Comparison of ENCODE assay signal across 17 cellular contexts in the genomic region with DNA sequence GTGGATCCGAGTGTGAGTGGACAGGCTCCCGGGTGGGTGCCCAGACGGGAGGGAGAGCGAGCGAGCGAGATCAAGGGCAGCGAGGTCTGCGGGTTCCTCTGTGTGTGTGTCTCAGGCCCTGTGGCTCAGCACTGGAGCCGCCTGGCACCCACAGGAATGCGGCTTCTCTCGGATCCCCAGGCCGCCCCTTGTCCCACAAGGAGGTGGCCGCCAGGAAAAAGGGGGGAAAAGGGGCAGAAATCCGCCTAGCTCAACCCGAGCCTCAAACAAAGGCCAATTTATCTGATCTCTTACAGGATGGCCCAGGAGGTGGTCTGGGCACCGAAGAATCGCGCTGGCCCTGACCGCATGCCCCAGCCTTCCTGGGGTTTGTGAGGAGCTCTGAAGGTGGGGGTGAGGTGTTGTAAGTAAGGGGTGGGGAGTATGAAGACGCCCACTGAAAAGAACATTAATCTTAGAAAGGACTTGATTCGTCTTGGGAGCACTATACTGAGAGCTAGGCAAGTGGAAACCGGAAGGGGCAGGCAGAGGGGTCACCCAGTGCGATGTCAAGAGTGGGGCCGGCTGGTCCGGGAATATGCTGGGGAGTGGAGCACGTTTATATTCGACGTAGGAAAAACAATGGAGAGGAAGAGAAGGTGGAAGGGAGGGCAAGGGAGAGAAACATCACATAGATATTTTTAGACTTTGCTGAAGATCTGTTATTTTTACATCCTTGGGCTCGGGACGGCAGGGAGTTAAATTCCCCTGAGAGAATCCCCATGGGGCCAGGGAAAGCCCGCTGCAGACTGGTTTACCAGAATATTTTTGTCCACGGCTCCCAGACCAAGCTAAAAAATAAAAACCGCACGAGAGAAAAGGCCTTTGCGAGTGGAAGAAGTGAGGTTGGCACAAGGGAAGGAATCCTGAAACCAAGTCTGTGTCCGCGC. TPM values are rescaled to one million over a fixed set of nuclear protein-coding genes. Genes with fewer than 3 reads are reported as not detected.
A peak's percentile ranks its signal among the peaks of the same experiment; 100 is the strongest.
DNase-seq lines count a peak whose midpoint lies in the region; TF ChIP-seq lines count a peak whose summit lies in the region.
"Had no signal": no experiment of that assay in that cellular context is flagged by ENCODE, and none has a peak within 500 bp of the region (broad histone marks: within the 10 kb centered on the region; RNA-seq: fewer than 3 reads in every experiment).

No MANE protein-coding gene starts in this region.

- H3K4me2 ChIP-seq in trophoblast cell (ENCODE audit: low read length): peak overlapping the region; percentile 79

- H3K79me2 ChIP-seq in trophoblast cell (ENCODE audit: control insufficient read depth, insufficient read depth, low read length, poor library complexity): peaks cover 7% of the 10 kb centered on the region

- peak overlapping the region; percentile 45 for H3K4me3 ChIP-seq in HUES64 (ENCODE audit: low read length)
- H3K4me3 ChIP-seq in trophoblast cell (ENCODE audit: low read depth, low read length): peak overlapping the region; percentile 59
- no peak overlapping the region for H3K4me3 ChIP-seq in colonic mucosa

- TF ChIP-seq CTCF in Calu3 (IDR thresholded peaks at IDR 0.05; ENCODE audit: unreplicated experiment) (no peak), glutamatergic neuron (IDR thresholded peaks at IDR 0.05; ENCODE audit: partially characterized antibody, unreplicated experiment) (no peak), colonic mucosa (IDR thresholded peaks at IDR 0.05) (no peak)

- H3K9me3 ChIP-seq in HUES64 (ENCODE audit: insufficient read depth, low read depth, low read length): no peaks in the 10 kb centered on the region
- no peaks in the 10 kb centered on the region for H3K9me3 ChIP-seq in trophoblast cell (ENCODE audit: insufficient read depth, low read depth, low read length)
- no peaks in the 10 kb centered on the region for H3K9me3 ChIP-seq in colonic mucosa

- H4K8ac ChIP-seq in trophoblast cell (ENCODE audit: low read depth, low read length): peak overlapping the region; percentile 56

- H3K4me1 Mint-ChIP-seq in Calu3 (ENCODE audit: low read depth, unreplicated experiment): peaks cover 10% of the 10 kb centered on the region
- H3K4me1 Mint-ChIP-seq in glutamatergic neuron (ENCODE audit: low read depth, unreplicated experiment): peaks cover 8% of the 10 kb centered on the region

- no peak for DNase-seq in Calu3
- no peak for DNase-seq in glutamatergic neuron
- no peak for DNase-seq in trophoblast cell
- DNase-seq in ureter (ENCODE audit: low spot score): no peak
- DNase-seq in colonic mucosa: no peak
- DNase-seq in NCI-H1105 (lab: John Stamatoyannopoulos, UW): no peak
- no peak for DNase-seq in ACHN
- DNase-seq: CD8-positive, alpha-beta T cell; GF-D8; KG1; left colon; NCI-H1436; right cardiac atrium; stimulated activated CD4-positive, alpha-beta T cell treated with anti-CD3 and anti-CD28 coated beads, Interleukin-4, amount 100 ng/mL, for 4 hours had no signal

- CTCF ChIA-PET in Calu3 (lab: Charles Lee): no interaction called here

- no peak overlapping the region for H3K23ac ChIP-seq in trophoblast cell (ENCODE audit: low read length)

- H3K14ac ChIP-seq in trophoblast cell (ENCODE audit: low read length): peak overlapping the region; percentile 51

- H3K9me3 Mint-ChIP-seq in Calu3 (ENCODE audit: low read depth, unreplicated experiment) (no peaks in the 10 kb centered on the region), glutamatergic neuron (ENCODE audit: unreplicated experiment) (peaks cover 34% of the 10 kb centered on the region)
- H3K9me3 Mint-ChIP-seq: CD8-positive, alpha-beta T cell; stimulated activated effector memory CD8-positive, alpha-beta T cell treated with anti-CD3 and anti-CD28 coated beads, Interleukin-12 subunit alpha, Interleukin-12 subunit beta, amount 100 ng/mL, for 72 hours had no signal

- BruUV-seq in Calu3 (replicated peaks; lab: Mats Ljungman, UMichigan): no TSS peak

- H3K27me3 Mint-ChIP-seq in Calu3 (ENCODE audit: unreplicated experiment) (peaks cover 78% of the 10 kb centered on the region), glutamatergic neuron (ENCODE audit: unreplicated experiment) (peaks cover 71% of the 10 kb centered on the region)

- H3K79me1 ChIP-seq in trophoblast cell (ENCODE audit: low read length): peaks cover 21% of the 10 kb centered on the region

- H2BK5ac ChIP-seq in trophoblast cell (ENCODE audit: low read depth, low read length, poor library complexity): no peak overlapping the region

- no peak overlapping the region for H2AK5ac ChIP-seq in trophoblast cell (ENCODE audit: low read length)

- in situ Hi-C loops in ACHN (cut with HindIII; ENCODE audit: low pct_ligation_motif_present, low pct_unique_long_range_greater_than_20kb, low sequenced_read_pairs): no loop called here

- 2% methylated on average over 37 of the region's 37 CpGs for WGBS in HUES64
- WGBS in trophoblast cell (ENCODE audit: extremely low coverage, insufficient coverage, insufficient read length): no CpG with 5 or more reads among the region's 37 CpGs

- H3K18ac ChIP-seq in trophoblast cell (ENCODE audit: low read length): peak overlapping the region; percentile 60

- H2BK12ac ChIP-seq in trophoblast cell (ENCODE audit: low read length): peak overlapping the region; percentile 13

- peak overlapping the region; percentile 10 for H4K12ac ChIP-seq in trophoblast cell (ENCODE audit: low read depth, low read length)

- intact Hi-C loops in Calu3 (cut with micrococcal nuclease; ENCODE audit: unreplicated experiment): no loop called here
- intact Hi-C loops in colonic mucosa (cut with DNase I): no loop called here

- H3K4me3 Mint-ChIP-seq in Calu3 (ENCODE audit: low read depth, unreplicated experiment) (peak overlapping the region; percentile 78), glutamatergic neuron (ENCODE audit: unreplicated experiment) (peak overlapping the region; percentile 83)
- H3K4me3 Mint-ChIP-seq: CD8-positive, alpha-beta T cell; stimulated activated effector memory CD8-positive, alpha-beta T cell treated with anti-CD3 and anti-CD28 coated beads, Interleukin-12 subunit alpha, Interleukin-12 subunit beta, amount 100 ng/mL, for 72 hours had no signal

- H3K4ac ChIP-seq in trophoblast cell (ENCODE audit: low read depth, low read length): peak overlapping the region; percentile 36

- H3K36me3 ChIP-seq in HUES64 (ENCODE audit: insufficient read depth, low read length) (no peaks in the 10 kb centered on the region), trophoblast cell (ENCODE audit: control insufficient read depth in 1 of 2, insufficient read depth in 2 of 2, low read length in 2 of 2) (peaks cover 10 to 11% of the 10 kb centered on the region in 2 experiments), colonic mucosa (no peaks in the 10 kb centered on the region)

- H2AFZ ChIP-seq in trophoblast cell (ENCODE audit: insufficient read depth, low read length, poor library complexity): peak overlapping the region; percentile 35

- H3K9ac ChIP-seq in HUES64 (ENCODE audit: low read depth, low read length) (no peak overlapping the region), trophoblast cell (ENCODE audit: low read length) (peak overlapping the region; percentile 24), colonic mucosa (ENCODE audit: low read depth in 2 of 2, low read length in 2 of 2) (no peak overlapping the region)

- H3K27me3 ChIP-seq in HUES64 (ENCODE audit: insufficient read depth, low read length) (peaks cover 100% of the 10 kb centered on the region), trophoblast cell (ENCODE audit: insufficient read depth, low read length) (peaks cover 8% of the 10 kb centered on the region), colonic mucosa (peaks cover 93% of the 10 kb centered on the region)

- H3K27ac ChIP-seq in HUES64 (ENCODE audit: low read depth, low read length) (no peak overlapping the region), trophoblast cell (ENCODE audit: low read depth, low read length) (peak overlapping the region; percentile 54), colonic mucosa (no peak overlapping the region)

- H3K27ac Mint-ChIP-seq in Calu3 (ENCODE audit: unreplicated experiment): no peak overlapping the region
- no peak overlapping the region for H3K27ac Mint-ChIP-seq in glutamatergic neuron (ENCODE audit: unreplicated experiment)
- H3K27ac Mint-ChIP-seq: CD8-positive, alpha-beta T cell; stimulated activated effector memory CD8-positive, alpha-beta T cell treated with anti-CD3 and anti-CD28 coated beads, Interleukin-12 subunit alpha, Interleukin-12 subunit beta, amount 100 ng/mL, for 72 hours had no signal

- H3K4me1 ChIP-seq in HUES64 (ENCODE audit: insufficient read depth, low read length): peaks cover 33% of the 10 kb centered on the region
- H3K4me1 ChIP-seq in trophoblast cell (ENCODE audit: control insufficient read depth in 1 of 2, insufficient read depth in 2 of 2, low read length in 2 of 2): peaks cover 23 to 37% of the 10 kb centered on the region in 2 experiments
- H3K4me1 ChIP-seq in colonic mucosa: no peaks in the 10 kb centered on the region

- H4K91ac ChIP-seq in trophoblast cell (ENCODE audit: low read depth, low read length): peak overlapping the region; percentile 28

- peaks cover 9% of the 10 kb centered on the region for H3K36me3 Mint-ChIP-seq in Calu3 (ENCODE audit: insufficient read depth, unreplicated experiment)
- no peaks in the 10 kb centered on the region for H3K36me3 Mint-ChIP-seq in glutamatergic neuron (ENCODE audit: unreplicated experiment)
- H3K36me3 Mint-ChIP-seq: CD8-positive, alpha-beta T cell; stimulated activated effector memory CD8-positive, alpha-beta T cell treated with anti-CD3 and anti-CD28 coated beads, Interleukin-12 subunit alpha, Interleukin-12 subunit beta, amount 100 ng/mL, for 72 hours had no signal

- H2BK120ac ChIP-seq in trophoblast cell (ENCODE audit: insufficient read depth, low read length, poor library complexity): peak overlapping the region; percentile 65

RNA-seq across cellular contexts. Expression of a gene that starts 7.2 kb away (rescaled TPM):
- not detected in 2 replicates for total RNA-seq in Calu3 (2022)
- 1.0 TPM for polyA plus RNA-seq in HUES64 (2013, experiment 1 of 2)
- 0.57 TPM for polyA plus RNA-seq in HUES64 (2013, experiment 2 of 2)
- total RNA-seq in glutamatergic neuron (ENCODE audit: unreplicated experiment): not detected
- 71.1 and 72.5 TPM in 2 replicates for polyA plus RNA-seq in trophoblast cell (2013)
- total RNA-seq in ureter: not detected
- not detected for total RNA-seq in colonic mucosa
- total RNA-seq: activated CD8-positive, alpha-beta memory T cell treated with anti-CD3 and anti-CD28 coated beads for 36 hours; CD8-positive, alpha-beta T cell; left colon; right cardiac atrium had no signal

RNA-seq across cellular contexts. Expression of a gene that starts 12.1 kb away (rescaled TPM):
- total RNA-seq in Calu3 (2022) (1.1 and 1.2 TPM in 2 replicates), glutamatergic neuron (ENCODE audit: unreplicated experiment) (not detected), ureter (not detected), colonic mucosa (not detected)
- polyA plus RNA-seq in HUES64 (2013, experiment 1 of 2): 0.10 TPM
- not detected for polyA plus RNA-seq in HUES64 (2013, experiment 2 of 2)
- 8.0 and 8.6 TPM in 2 replicates for polyA plus RNA-seq in trophoblast cell (2013)
- total RNA-seq: activated CD8-positive, alpha-beta memory T cell treated with anti-CD3 and anti-CD28 coated beads for 36 hours; CD8-positive, alpha-beta T cell; left colon; right cardiac atrium had no signal
- polyA plus RNA-seq: right cardiac atrium had no signal
